27 cellular contexts compared by ENCODE assay signal in the genomic region with DNA sequence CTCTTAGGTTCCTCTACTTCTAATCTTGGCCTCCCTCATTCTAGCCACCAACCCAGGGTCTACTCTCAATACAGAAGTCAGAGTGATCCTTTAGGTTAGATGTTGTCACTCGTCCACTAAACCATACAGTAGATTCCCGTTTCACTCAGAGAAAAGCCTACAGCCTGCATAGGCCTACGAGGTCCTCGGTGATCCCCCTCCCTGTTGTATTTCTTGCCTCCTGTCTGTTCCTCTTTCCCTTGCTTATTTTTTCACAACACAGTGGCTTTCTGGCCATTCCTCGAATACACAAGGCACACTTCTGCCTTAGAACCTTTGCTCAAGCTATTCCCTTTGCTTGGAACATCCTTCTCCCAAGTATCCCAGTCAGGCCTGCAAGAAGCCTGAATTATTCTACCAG.
"Had no signal": no experiment of that assay in that cellular context is flagged by ENCODE, and none has a peak within 500 bp of the region (broad histone marks: within the 10 kb centered on the region; RNA-seq: fewer than 3 reads in every experiment).

No MANE protein-coding gene starts in this region.

- H3K27ac ChIP-seq: left lung, lower lobe of right lung, pancreas, prostate gland, skin epidermis, suprapubic skin, thoracic aorta, tibial artery, upper lobe of right lung had no signal

- H3K27ac Mint-ChIP-seq: immature natural killer cell; natural killer cell; stimulated activated naive CD8-positive, alpha-beta T cell treated with anti-CD3 and anti-CD28 coated beads, Interleukin-15, Interleukin-2, amounts not matched to agents 100 ng/mL and 50 ng/mL, for 24 hours had no signal

- H3K9me3 ChIP-seq: left lung, lower lobe of right lung, pancreas, prostate gland, suprapubic skin, thoracic aorta, tibial artery, upper lobe of right lung had no signal

- ATAC-seq: left colon, left lung, lower lobe of right lung, natural killer cell, pancreas, right cardiac atrium, sciatic nerve, upper lobe of right lung had no signal

- H3K36me3 ChIP-seq: left lung, lower lobe of right lung, pancreas, prostate gland, suprapubic skin, thoracic aorta, tibial artery, upper lobe of right lung had no signal

- H3K9me3 Mint-ChIP-seq: immature natural killer cell; natural killer cell; stimulated activated naive CD8-positive, alpha-beta T cell treated with anti-CD3 and anti-CD28 coated beads, Interleukin-15, Interleukin-2, amounts not matched to agents 100 ng/mL and 50 ng/mL, for 24 hours had no signal

- H3K4me1 ChIP-seq: left lung, lower lobe of right lung, prostate gland, suprapubic skin, tibial artery, upper lobe of right lung had no signal

- H3K4me3 ChIP-seq: left lung, lower lobe of right lung, pancreas, prostate gland, skin epidermis, suprapubic skin, thoracic aorta, tibial artery, upper lobe of right lung had no signal

- H3K27me3 ChIP-seq: left lung, pancreas, tibial artery had no signal

- H3K4me3 Mint-ChIP-seq: immature natural killer cell; natural killer cell; stimulated activated naive CD8-positive, alpha-beta T cell treated with anti-CD3 and anti-CD28 coated beads, Interleukin-15, Interleukin-2, amounts not matched to agents 100 ng/mL and 50 ng/mL, for 24 hours had no signal

- H3K36me3 Mint-ChIP-seq: natural killer cell had no signal

- DNase-seq: hypothalamus; immature natural killer cell; kidney; left colon; left lung; lower lobe of right lung; mammary epithelial cell; mesenchymal stem cell; natural killer cell; pancreas; posterior cingulate gyrus; retina; right cardiac atrium; stimulated activated CD4-positive, alpha-beta T cell treated with anti-CD3 and anti-CD28 coated beads, Interleukin-12 subunit alpha, Interleukin-12 subunit beta, amount 100 ng/mL, for 4 hours; stimulated activated CD4-positive, alpha-beta T cell treated with anti-CD3 and anti-CD28 coated beads, Interleukin-15, amount 100 ng/mL, for 24 hours; stimulated activated CD4-positive, alpha-beta T cell treated with anti-CD3 and anti-CD28 coated beads, Interleukin-2, amount 100 ng/mL, for 24 hours; stimulated activated CD4-positive, alpha-beta T cell treated with anti-CD3 and anti-CD28 coated beads, Interleukin-4, amount 100 ng/mL, for 1 hour; stimulated activated naive CD4-positive, alpha-beta T cell; tibial artery; trophoblast cell; upper lobe of right lung had no signal
